In genomic region chr11:114160884-114161283, GRCh38 we compare ENCODE assay signal across 9 cellular contexts.
A peak's percentile ranks its signal among the peaks of the same experiment; 100 is the strongest.
DNase-seq lines count a peak whose midpoint lies in the region; ATAC-seq and TF ChIP-seq lines count a peak whose summit lies in the region.
"Had no signal": no experiment of that assay in that cellular context is flagged by ENCODE, and none has a peak within 500 bp of the region (broad histone marks: within the 10 kb centered on the region; RNA-seq: fewer than 3 reads in every experiment).

No MANE protein-coding gene starts in this region.

- peak overlapping the region; percentile 94 to 98 (median 96) for H3K27ac Mint-ChIP-seq in CD4-positive, CD25-positive, alpha-beta regulatory T cell

- peaks cover 12% of the 10 kb centered on the region for H3K36me3 Mint-ChIP-seq in CD4-positive, CD25-positive, alpha-beta regulatory T cell

- peak overlapping the region; percentile 75 for H3K4me3 ChIP-seq in CD4-positive, CD25-positive, alpha-beta regulatory T cell (ENCODE audit: low read depth, low read length)
- H3K4me3 ChIP-seq in fibroblast of mammary gland (ENCODE audit: control insufficient read depth, low read depth, low read length) (no peak overlapping the region), psoas muscle (peak overlapping the region; percentile 62)

- POLR2A ChIA-PET in RWPE1 (lab: Yijun Ruan, JAX; ENCODE audit: low non-redundant PET) = no interaction called here

- DNase-seq in CD4-positive, CD25-positive, alpha-beta regulatory T cell = no peak
- DNase-seq in RWPE1 (ENCODE audit: low spot score) (no peak), fibroblast of mammary gland (ENCODE audit: low read depth) (peak; percentile 92), psoas muscle (peak in 1 of 2 donors; percentile 73), SIG-M5 (lab: John Stamatoyannopoulos, UW) (no peak), T1000 (lab: John Stamatoyannopoulos, UW) (no peak), NCI-H2227 (lab: John Stamatoyannopoulos, UW; ENCODE audit: unreplicated experiment) (no peak)
- DNase-seq: NCI-H524 treated with DMSO at 0.1 percent for 48 hours had no signal

- TF ChIP-seq CTCF in RWPE1 (conservative IDR thresholded peaks at IDR 0.05; ENCODE audit: low read depth) (no peak), fibroblast of mammary gland (conservative IDR thresholded peaks at IDR 0.05; ENCODE audit: control insufficient read depth, insufficient read depth, low read depth, low read length) (no peak), psoas muscle (IDR thresholded peaks at IDR 0.05) (no peak)

- intact Hi-C loops in psoas muscle (cut with DNase I) = loop anchor here in 1 of 2 donors (1.0 to 5.0 kb wide), 3 partner anchors 36 to 89 kb away; no protein-coding TSS in a partner anchor

- ATAC-seq in CD4-positive, CD25-positive, alpha-beta regulatory T cell (ENCODE audit: low read depth in 2 of 2) = no peak
- ATAC-seq in psoas muscle (peak; percentile 31 to 66 (median 56)), HG03097 (IDR thresholded peaks at IDR 0.05; ENCODE audit: low FRiP score, unreplicated experiment) (no peak)

- no peaks in the 10 kb centered on the region for H3K27me3 ChIP-seq in CD4-positive, CD25-positive, alpha-beta regulatory T cell (ENCODE audit: control insufficient read depth, insufficient read depth, low read length)
- no peaks in the 10 kb centered on the region for H3K27me3 ChIP-seq in psoas muscle (ENCODE audit: insufficient read depth in 3 of 3, low read length in 2 of 3)

- H3K9me3 Mint-ChIP-seq in CD4-positive, CD25-positive, alpha-beta regulatory T cell = no peaks in the 10 kb centered on the region

- 26 to 41% (median 28%) methylated on average over 5 of the region's 5 CpGs for WGBS in psoas muscle, 3 donors

- H3K9me3 ChIP-seq in CD4-positive, CD25-positive, alpha-beta regulatory T cell (ENCODE audit: control insufficient read depth in 2 of 2, low read length in 2 of 2) = no peaks in the 10 kb centered on the region
- no peaks in the 10 kb centered on the region for H3K9me3 ChIP-seq in psoas muscle

- peak overlapping the region; percentile 78 for H3K27ac ChIP-seq in CD4-positive, CD25-positive, alpha-beta regulatory T cell (ENCODE audit: insufficient read depth, low read length, poor library complexity, severe bottlenecking)
- peak overlapping the region; percentile 100 for H3K27ac ChIP-seq in RWPE1
- peak overlapping the region; percentile 99 for H3K27ac ChIP-seq in psoas muscle

- peaks cover 26 to 93% (median 61%) of the 10 kb centered on the region in 4 donors for H3K4me1 Mint-ChIP-seq in CD4-positive, CD25-positive, alpha-beta regulatory T cell

- no peaks in the 10 kb centered on the region for H3K36me3 ChIP-seq in CD4-positive, CD25-positive, alpha-beta regulatory T cell (ENCODE audit: control insufficient read depth, insufficient read depth, low read length)
- H3K36me3 ChIP-seq in psoas muscle (ENCODE audit: insufficient read depth in 1 of 2, low read depth in 1 of 2) = peaks cover 0 to 3% of the 10 kb centered on the region in 2 donors

- CTCF ChIA-PET in RWPE1 (lab: Yijun Ruan, JAX) = interaction anchor here (1.4 kb wide), 1 partner anchor 100 kb away, joined by 4 read pairs; no protein-coding TSS in a partner anchor

- peaks cover 6% of the 10 kb centered on the region for H3K27me3 Mint-ChIP-seq in CD4-positive, CD25-positive, alpha-beta regulatory T cell

- H3K4me3 Mint-ChIP-seq in CD4-positive, CD25-positive, alpha-beta regulatory T cell = peak overlapping the region; percentile 61 to 81 (median 70)

- H3K4me1 ChIP-seq in CD4-positive, CD25-positive, alpha-beta regulatory T cell (ENCODE audit: control insufficient read depth, insufficient read depth, low read length, poor library complexity, severe bottlenecking) = peaks cover 62% of the 10 kb centered on the region
- H3K4me1 ChIP-seq in psoas muscle = peaks cover 91% of the 10 kb centered on the region

Comparison
In these comparisons a context has a peak if more than half of its experiments do, and no peak if none do; other contexts are left out.
1. ATAC-seq: peak in psoas muscle (4 of 4); none in CD4-positive, CD25-positive, alpha-beta regulatory T cell (0 of 2) and HG03097 (single experiment).
2. Peak in every context shown above with its lines, with median percentiles within 50 percentile points of each other: H3K27ac ChIP-seq.